ENCODE assay signal across 26 cellular contexts in the genomic region with DNA sequence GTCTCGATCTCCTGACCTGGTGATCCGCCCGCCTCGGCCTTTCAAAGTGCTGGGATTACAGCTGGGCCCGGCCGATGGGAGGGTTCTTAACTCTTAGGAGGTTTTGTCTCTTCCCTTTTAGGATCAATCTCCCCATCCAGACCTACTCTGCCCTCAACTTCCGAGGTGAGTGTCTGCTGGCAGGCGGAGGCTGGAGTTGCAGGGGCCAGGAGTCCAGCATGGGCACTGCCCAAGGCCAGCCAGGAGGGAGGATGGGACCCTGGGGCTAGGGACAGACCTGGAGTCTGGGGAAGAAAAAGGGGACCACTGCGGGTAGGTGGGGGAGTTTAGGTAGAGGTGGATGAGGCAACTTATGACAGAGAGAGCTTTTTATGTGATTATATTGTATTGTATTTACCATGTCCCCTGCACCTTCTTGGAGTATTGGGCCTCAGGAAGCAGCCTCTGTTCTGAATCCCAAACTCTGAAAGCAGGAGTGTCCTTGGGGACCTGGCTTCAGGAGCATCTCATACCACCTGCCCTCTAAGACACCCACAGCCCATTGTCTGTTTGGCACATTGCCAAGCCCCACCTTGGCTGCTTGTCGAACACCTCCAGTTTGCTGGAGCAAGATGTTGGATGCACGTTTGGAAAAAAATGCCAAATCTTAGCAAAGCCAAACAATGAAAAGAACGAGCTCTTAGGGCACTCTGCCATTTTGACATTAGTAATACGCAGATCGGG. TPM values are rescaled to one million over a fixed set of nuclear protein-coding genes. Genes with fewer than 3 reads are reported as not detected.
A peak's percentile ranks its signal among the peaks of the same experiment; 100 is the strongest.
DNase-seq lines count a peak whose midpoint lies in the region; ATAC-seq and TF ChIP-seq lines count a peak whose summit lies in the region.
"Had no signal": no experiment of that assay in that cellular context is flagged by ENCODE, and none has a peak within 500 bp of the region (broad histone marks: within the 10 kb centered on the region; RNA-seq: fewer than 3 reads in every experiment).

No MANE protein-coding gene starts in this region.

- 57 to 59% methylated on average over 14 of the region's 14 CpGs for WGBS in heart right ventricle, 2 donors

- no peak for ATAC-seq in heart right ventricle
- no peak for ATAC-seq in left ventricle myocardium superior
- no peak for ATAC-seq in GM21529 (IDR thresholded peaks at IDR 0.05; ENCODE audit: unreplicated experiment)
- ATAC-seq: mucosa of descending colon had no signal

- intact Hi-C loops in heart right ventricle (cut with DNase I): no loop called here
- intact Hi-C loops in left ventricle myocardium superior (cut with micrococcal nuclease): no loop called here
- intact Hi-C loops in tibial artery (cut with DNase I; ENCODE audit: low total_unique reads): no loop called here

- DNase-seq in heart right ventricle (no peak), left ventricle myocardium superior (no peak), NCI-H2171 treated with DMSO at 0.1 percent for 48 hours (lab: John Stamatoyannopoulos, UW) (peak; percentile 70), myocyte (ENCODE audit: low read depth) (peak; percentile 40), tibial artery (no peak), mucosa of gallbladder (ENCODE audit: low spot score) (no peak)
- DNase-seq in activated CD4-positive, CD25-positive, alpha-beta regulatory T cell treated with anti-CD3 and anti-CD28 coated beads, Interleukin-2, amount 50 U/mL, for 72 hours: no peak
- DNase-seq: activated CD4-positive, alpha-beta memory T cell treated with anti-CD3 and anti-CD28 coated beads for 36 hours; activated naive CD4-positive, alpha-beta T cell treated with anti-CD3 and anti-CD28 coated beads for 36 hours; activated T-cell treated with anti-CD3 and anti-CD28 coated beads, Interleukin-2, amount 50 U/mL, for 24 hours; aorta; cerebellar nuclear complex; DMS 273 treated with DMSO at 0.1 percent for 48 hours; effector CD8-positive, alpha-beta T cell; head of caudate nucleus; mucosa of descending colon; NCI-H1694 treated with DMSO at 0.1 percent for 48 hours; NCI-H510A treated with DMSO at 0.1 percent for 48 hours; SHP77 treated with DMSO at 0.1 percent for 48 hours; stimulated activated CD8-positive, alpha-beta memory T cell treated with anti-CD3 and anti-CD28 coated beads, Interleukin-4, amount 100 ng/mL, for 48 hours had no signal

- peak overlapping the region; percentile 28 to 74 (median 59) for H3K4me3 ChIP-seq in heart right ventricle
- peak overlapping the region; percentile 15 to 61 for H3K4me3 ChIP-seq in tibial artery
- H3K4me3 ChIP-seq: HAP-1, MG63, mucosa of descending colon had no signal

- H3K36me3 ChIP-seq in heart right ventricle: peaks cover 0 to 74% (median 10%) of the 10 kb centered on the region in 9 donors
- H3K36me3 ChIP-seq in tibial artery: peaks cover 10 to 40% (median 26%) of the 10 kb centered on the region in 3 donors
- H3K36me3 ChIP-seq: HAP-1, MG63 had no signal

- H3K27ac ChIP-seq in heart right ventricle (peak overlapping the region in 9 of 10 donors; percentile 15 to 98 (median 94)), tibial artery (peak overlapping the region; percentile 87 to 96)

- H3K27me3 ChIP-seq in heart right ventricle: peaks cover 0 to 19% (median 15%) of the 10 kb centered on the region in 7 donors
- no peaks in the 10 kb centered on the region for H3K27me3 ChIP-seq in tibial artery
- H3K27me3 ChIP-seq: MG63 had no signal

- TF ChIP-seq CTCF in heart right ventricle (IDR thresholded peaks at IDR 0.05) (no peak), tibial artery (IDR thresholded peaks at IDR 0.05) (no peak)

- H3K9me3 ChIP-seq in heart right ventricle (no peaks in the 10 kb centered on the region), tibial artery (no peaks in the 10 kb centered on the region)
- H3K9me3 ChIP-seq: HAP-1, MG63, mucosa of descending colon had no signal

- peaks cover 0 to 4% (median 0%) of the 10 kb centered on the region in 9 donors for H3K4me1 ChIP-seq in heart right ventricle
- peaks cover 0 to 35% (median 6%) of the 10 kb centered on the region in 4 donors for H3K4me1 ChIP-seq in tibial artery
- H3K4me1 ChIP-seq: HAP-1 had no signal

RNA-seq across cellular contexts. Expression of a gene that starts 5.6 kb away (rescaled TPM):
- total RNA-seq in heart right ventricle: over 10,000 TPM; 12,560 to 18,019 (median 15,816) TPM
- polyA plus RNA-seq in heart right ventricle: over 10,000 TPM; 13,697 to 18,010 TPM
- total RNA-seq in left ventricle myocardium superior: 14,457 TPM
- total RNA-seq in myocyte: 10,265 and 13,585 TPM in 2 replicates
- polyA plus RNA-seq in myocyte (2012): 3,580 TPM
- total RNA-seq in mucosa of gallbladder: 3,602 TPM
- total RNA-seq: activated CD4-positive, alpha-beta memory T cell treated with anti-CD3 and anti-CD28 coated beads for 36 hours; activated naive CD4-positive, alpha-beta T cell treated with anti-CD3 and anti-CD28 coated beads for 36 hours; G401; OCI-LY7; osteocyte had no signal

RNA-seq across cellular contexts. Expression of a gene that starts 10.8 kb away (rescaled TPM):
- total RNA-seq in heart right ventricle (100 to 1,000 TPM in 9 of 10 donors, 10 to 100 TPM in 1; 97.2 to 151 (median 120) TPM), left ventricle myocardium superior (111 TPM), myocyte (78.0 and 79.8 TPM in 2 replicates), mucosa of gallbladder (80.5 TPM)
- 100 to 1,000 TPM in 1 of 2 donors, 10 to 100 TPM in 1; 62.9 to 130 TPM for polyA plus RNA-seq in heart right ventricle
- polyA plus RNA-seq in myocyte (2012): 57.8 TPM

RNA-seq across cellular contexts. Expression of a gene that starts 36.1 kb away (rescaled TPM):
- total RNA-seq in heart right ventricle: 100 to 1,000 TPM in 1 of 10 donors, 10 to 100 TPM in 9; 56.1 to 110 (median 74.0) TPM
- 10 to 100 TPM; 56.3 to 68.5 TPM for polyA plus RNA-seq in heart right ventricle
- total RNA-seq in left ventricle myocardium superior: 74.8 TPM
- total RNA-seq in myocyte: 61.4 and 65.3 TPM in 2 replicates
- polyA plus RNA-seq in myocyte (2012): 74.2 TPM
- total RNA-seq in mucosa of gallbladder: 58.5 TPM

Comparison
In these comparisons a context has a peak if more than half of its experiments do, and no peak if none do; other contexts are left out.
1. DNase-seq: peak in NCI-H2171 treated with DMSO at 0.1 percent for 48 hours (single experiment) and myocyte (single experiment); none in heart right ventricle (0 of 2), left ventricle myocardium superior (single experiment), tibial artery (0 of 2), activated CD4-positive, CD25-positive, alpha-beta regulatory T cell treated with anti-CD3 and anti-CD28 coated beads, Interleukin-2, amount 50 U/mL, for 72 hours (single experiment) and mucosa of gallbladder (single experiment).